8 cellular contexts compared by ENCODE assay signal in the genomic region with DNA sequence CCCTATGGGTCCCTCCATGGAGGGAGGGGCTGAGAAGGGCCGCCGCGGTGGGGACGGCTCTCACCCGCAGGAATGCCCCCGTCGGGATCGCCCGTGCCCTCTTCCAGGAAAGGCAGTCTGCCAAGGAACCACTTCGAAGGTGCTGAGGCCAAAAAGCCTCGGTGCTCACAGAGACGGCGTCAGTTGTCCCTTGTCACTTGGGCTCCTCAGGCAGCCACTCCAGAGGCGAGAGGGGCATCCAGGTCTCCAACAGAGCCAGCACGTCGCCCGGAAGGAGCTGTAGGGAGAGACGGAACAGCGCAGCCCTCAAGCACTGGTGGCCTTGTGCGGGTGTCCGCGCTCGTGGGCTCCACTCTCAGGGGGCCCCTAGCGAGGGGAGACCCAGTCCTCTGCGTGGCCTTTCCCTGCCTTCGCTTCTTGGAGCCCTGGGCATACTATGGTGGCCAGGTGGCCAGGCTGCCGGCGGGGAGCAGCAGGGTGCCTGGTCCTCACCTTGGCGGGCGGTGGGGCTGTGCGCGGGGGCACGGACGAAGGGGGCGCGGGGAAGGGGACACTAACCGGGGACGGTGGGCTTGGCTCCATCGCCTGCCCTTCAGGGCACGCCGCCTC. TPM values are rescaled to one million over a fixed set of nuclear protein-coding genes. Genes with fewer than 3 reads are reported as not detected.
DNase-seq lines count a peak whose midpoint lies in the region; ATAC-seq lines count a peak whose summit lies in the region.

No MANE protein-coding gene starts in this region.

- H3K36me3 Mint-ChIP-seq in activated T-helper 17 cell treated with anti-CD3 and anti-CD28 coated beads, Interleukin-2, amount 50 U/mL, for 72 hours (ENCODE audit: low read depth) = no peaks in the 10 kb centered on the region
- no peaks in the 10 kb centered on the region for H3K36me3 Mint-ChIP-seq in stimulated activated memory B cell treated with anti-CD40 and anti-IgM and Interleukin-4, amounts not matched to agents 10 μg/mL and 1 μg/mL and 100 μg/mL, for 72 hours

- H3K36me3 ChIP-seq in iPS-15b (ENCODE audit: control insufficient read depth, insufficient read depth, low read length) = no peaks in the 10 kb centered on the region

- peak; percentile 2 for ATAC-seq in HG03354 (IDR thresholded peaks at IDR 0.05; ENCODE audit: poor library complexity, severe bottlenecking, unreplicated experiment)
- ATAC-seq in activated T-helper 17 cell treated with anti-CD3 and anti-CD28 coated beads, Interleukin-2, amount 50 U/mL, for 72 hours (replicated peaks) = peak; percentile 3
- peak; percentile 21 for ATAC-seq in stimulated activated memory B cell treated with anti-CD40 and anti-IgM and Interleukin-4, amounts not matched to agents 10 μg/mL and 1 μg/mL and 100 μg/mL, for 72 hours

- H3K27me3 Mint-ChIP-seq in activated T-helper 17 cell treated with anti-CD3 and anti-CD28 coated beads, Interleukin-2, amount 50 U/mL, for 72 hours = peaks cover 4% of the 10 kb centered on the region
- H3K27me3 Mint-ChIP-seq in stimulated activated memory B cell treated with anti-CD40 and anti-IgM and Interleukin-4, amounts not matched to agents 10 μg/mL and 1 μg/mL and 100 μg/mL, for 72 hours = no peaks in the 10 kb centered on the region

- no peaks in the 10 kb centered on the region for H3K9me3 Mint-ChIP-seq in activated T-helper 17 cell treated with anti-CD3 and anti-CD28 coated beads, Interleukin-2, amount 50 U/mL, for 72 hours
- no peaks in the 10 kb centered on the region for H3K9me3 Mint-ChIP-seq in stimulated activated memory B cell treated with anti-CD40 and anti-IgM and Interleukin-4, amounts not matched to agents 10 μg/mL and 1 μg/mL and 100 μg/mL, for 72 hours

- no peak overlapping the region for H3K9ac ChIP-seq in iPS-15b (ENCODE audit: low read depth, low read length)

- H3K4me3 Mint-ChIP-seq in activated T-helper 17 cell treated with anti-CD3 and anti-CD28 coated beads, Interleukin-2, amount 50 U/mL, for 72 hours = peak overlapping the region; percentile 78
- peak overlapping the region; percentile 75 for H3K4me3 Mint-ChIP-seq in stimulated activated memory B cell treated with anti-CD40 and anti-IgM and Interleukin-4, amounts not matched to agents 10 μg/mL and 1 μg/mL and 100 μg/mL, for 72 hours

- no peaks in the 10 kb centered on the region for H3K9me3 ChIP-seq in iPS-15b (ENCODE audit: control insufficient read depth, insufficient read depth, low read length)

- H3K4me3 ChIP-seq in iPS-15b (ENCODE audit: low read depth, low read length) = peak overlapping the region; percentile 41

- H3K4me1 Mint-ChIP-seq in activated T-helper 17 cell treated with anti-CD3 and anti-CD28 coated beads, Interleukin-2, amount 50 U/mL, for 72 hours = no peaks in the 10 kb centered on the region
- H3K4me1 Mint-ChIP-seq in stimulated activated memory B cell treated with anti-CD40 and anti-IgM and Interleukin-4, amounts not matched to agents 10 μg/mL and 1 μg/mL and 100 μg/mL, for 72 hours = peaks cover 8% of the 10 kb centered on the region

- peaks cover 10% of the 10 kb centered on the region for H3K4me1 ChIP-seq in iPS-15b (ENCODE audit: control insufficient read depth, insufficient read depth, low read length)

- peaks cover 66% of the 10 kb centered on the region for H3K27me3 ChIP-seq in iPS-15b (ENCODE audit: control insufficient read depth, insufficient read depth, low read length)

- H3K27ac Mint-ChIP-seq in activated T-helper 17 cell treated with anti-CD3 and anti-CD28 coated beads, Interleukin-2, amount 50 U/mL, for 72 hours = peak overlapping the region; percentile 74
- peak overlapping the region; percentile 49 for H3K27ac Mint-ChIP-seq in stimulated activated memory B cell treated with anti-CD40 and anti-IgM and Interleukin-4, amounts not matched to agents 10 μg/mL and 1 μg/mL and 100 μg/mL, for 72 hours

- DNase-seq in NCI-H2227 (lab: John Stamatoyannopoulos, UW; ENCODE audit: unreplicated experiment) (peak; percentile 36), NCI-H2227 treated with DMSO at 0.1 percent for 48 hours (lab: John Stamatoyannopoulos, UW) (no peak), T-helper 9 cell (no peak), NCI-H1048 (lab: John Stamatoyannopoulos, UW) (no peak)

RNA-seq across cellular contexts. Expression of gene MESP1, which starts 1.0 kb away (rescaled TPM):
- total RNA-seq in activated T-helper 17 cell treated with anti-CD3 and anti-CD28 coated beads, Interleukin-2, amount 50 U/mL, for 72 hours = 1 to 10 TPM; 2.1 to 3.7 TPM

RNA-seq across cellular contexts. Expression of gene MESP2, which starts 26.1 kb away (rescaled TPM):
- total RNA-seq in activated T-helper 17 cell treated with anti-CD3 and anti-CD28 coated beads, Interleukin-2, amount 50 U/mL, for 72 hours = under 1 TPM in 1 of 2 donors, not detected in 1; 0.15 TPM

RNA-seq across cellular contexts. Expression of gene WDR93, which starts 59.4 kb away (rescaled TPM):
- under 1 TPM in 1 of 2 donors, not detected in 1; 0.19 TPM for total RNA-seq in activated T-helper 17 cell treated with anti-CD3 and anti-CD28 coated beads, Interleukin-2, amount 50 U/mL, for 72 hours

RNA-seq across cellular contexts. Expression of gene PEX11A, which starts 59.5 kb away (rescaled TPM):
- 1 to 10 TPM; 2.1 to 5.3 TPM for total RNA-seq in activated T-helper 17 cell treated with anti-CD3 and anti-CD28 coated beads, Interleukin-2, amount 50 U/mL, for 72 hours
